Comparison of ENCODE assay signal across 14 cellular contexts in genomic region chr16:49776085-49776501, GRCh38.
DNase-seq lines count a peak whose midpoint lies in the region; ATAC-seq and TF ChIP-seq lines count a peak whose summit lies in the region.
"Had no signal": no experiment of that assay in that cellular context is flagged by ENCODE, and none has a peak within 500 bp of the region (broad histone marks: within the 10 kb centered on the region; RNA-seq: fewer than 3 reads in every experiment).

No MANE protein-coding gene starts in this region.

- H3K4me3 ChIP-seq in mesodermal cell (ENCODE audit: extremely low read depth, insufficient read depth, low read length, poor library complexity, severe bottlenecking) = no peak overlapping the region
- H3K4me3 ChIP-seq in testis = no peak overlapping the region
- no peak overlapping the region for H3K4me3 ChIP-seq in uterus
- H3K4me3 ChIP-seq: adrenal gland had no signal

- H3K4me1 Mint-ChIP-seq in WTC11 = peaks cover 52% of the 10 kb centered on the region
- H3K4me1 Mint-ChIP-seq in natural killer cell treated with Interleukin-12 subunit alpha and Interleukin-12 subunit beta and Interleukin-15 and Interleukin-18, amount 100 ng/mL, for 72 hours (ENCODE audit: low read depth in 2 of 2) = no peaks in the 10 kb centered on the region

- no peak for TF ChIP-seq CTCF in WTC11 (IDR thresholded peaks at IDR 0.05)
- TF ChIP-seq CTCF in testis (IDR thresholded peaks at IDR 0.05) = no peak
- no peak for TF ChIP-seq CTCF in uterus (IDR thresholded peaks at IDR 0.05)

- 16 to 17% methylated on average over 10 to 11 of the region's 15 CpGs for WGBS in mesodermal cell (ENCODE audit: insufficient coverage in 2 of 2), 2 experiments
- 32 to 50% methylated on average over 1 to 15 of the region's 15 CpGs for WGBS in testis, 2 donors

- no peaks in the 10 kb centered on the region for H3K27me3 ChIP-seq in testis
- no peaks in the 10 kb centered on the region for H3K27me3 ChIP-seq in uterus
- H3K27me3 ChIP-seq: adrenal gland had no signal

- H3K36me3 ChIP-seq in mesodermal cell (ENCODE audit: control insufficient read depth, insufficient read depth, low read length) (peaks cover 5% of the 10 kb centered on the region), testis (ENCODE audit: low read depth, missing control alignments) (no peaks in the 10 kb centered on the region), uterus (no peaks in the 10 kb centered on the region)
- H3K36me3 ChIP-seq: adrenal gland had no signal

- POLR2A ChIA-PET in WTC11 (lab: Charles Lee) = interaction anchor here (0.6 to 0.9 kb wide), 2 partner anchors 9 to 187 kb away, joined by 3 read pairs; no protein-coding TSS in a partner anchor

- no peaks in the 10 kb centered on the region for H3K27me3 Mint-ChIP-seq in WTC11 (ENCODE audit: low read depth)
- H3K27me3 Mint-ChIP-seq in natural killer cell treated with Interleukin-12 subunit alpha and Interleukin-12 subunit beta and Interleukin-15 and Interleukin-18, amount 100 ng/mL, for 72 hours = no peaks in the 10 kb centered on the region
- H3K27me3 Mint-ChIP-seq: CD4-positive, alpha-beta T cell had no signal

- H3K9me3 Mint-ChIP-seq in WTC11 = peaks cover 4% of the 10 kb centered on the region; the same call in 1 of the 2 replicates
- no peaks in the 10 kb centered on the region for H3K9me3 Mint-ChIP-seq in natural killer cell treated with Interleukin-12 subunit alpha and Interleukin-12 subunit beta and Interleukin-15 and Interleukin-18, amount 100 ng/mL, for 72 hours
- H3K9me3 Mint-ChIP-seq: CD4-positive, alpha-beta T cell; effector memory CD8-positive, alpha-beta T cell had no signal

- H3K36me3 Mint-ChIP-seq in WTC11 = peaks cover 3% of the 10 kb centered on the region; the same call in 1 of the 2 replicates
- H3K36me3 Mint-ChIP-seq in natural killer cell treated with Interleukin-12 subunit alpha and Interleukin-12 subunit beta and Interleukin-15 and Interleukin-18, amount 100 ng/mL, for 72 hours = no peaks in the 10 kb centered on the region

- ATAC-seq in WTC11 (peak; percentile 90), HG03139 (IDR thresholded peaks at IDR 0.05; ENCODE audit: unreplicated experiment) (no peak)
- no peak for ATAC-seq in natural killer cell treated with Interleukin-12 subunit alpha and Interleukin-12 subunit beta and Interleukin-15 and Interleukin-18, amount 100 ng/mL, for 72 hours
- ATAC-seq: activated CD4-positive, CD25-positive, alpha-beta regulatory T cell treated with anti-CD3 and anti-CD28 coated beads, Interleukin-2, amount 50 U/mL, for 24 hours; effector memory CD8-positive, alpha-beta T cell had no signal

- DNase-seq in WTC11 (ENCODE audit: low spot score) (peak; percentile 76), globus pallidus (ENCODE audit: low spot score) (peak; percentile 33), testis (peak; percentile 17), NCI-H2196 treated with DMSO at 0.1 percent for 48 hours (lab: John Stamatoyannopoulos, UW; ENCODE audit: unreplicated experiment) (no peak), uterus (no peak)
- DNase-seq in natural killer cell treated with Interleukin-12 subunit alpha and Interleukin-12 subunit beta and Interleukin-15 and Interleukin-18, amount 100 ng/mL, for 72 hours (ENCODE audit: low spot score) = no peak
- DNase-seq: activated T-cell treated with anti-CD3 and anti-CD28 coated beads, Interleukin-2, amount 50 U/mL, for 1 hour; CD4-positive, alpha-beta T cell; effector memory CD8-positive, alpha-beta T cell; hippocampal formation had no signal

- H3K4me1 ChIP-seq in mesodermal cell (ENCODE audit: control insufficient read depth, insufficient read depth, low read length, poor library complexity, severe bottlenecking) = peaks cover 30% of the 10 kb centered on the region
- peaks cover 8% of the 10 kb centered on the region for H3K4me1 ChIP-seq in testis
- no peaks in the 10 kb centered on the region for H3K4me1 ChIP-seq in uterus
- H3K4me1 ChIP-seq: adrenal gland had no signal

- no peak for TF ChIP-seq POLR2A in testis (IDR thresholded peaks at IDR 0.05)
- TF ChIP-seq POLR2A in uterus (IDR thresholded peaks at IDR 0.05) = no peak

- peak overlapping the region; percentile 83 for H3K27ac Mint-ChIP-seq in WTC11
- H3K27ac Mint-ChIP-seq in natural killer cell treated with Interleukin-12 subunit alpha and Interleukin-12 subunit beta and Interleukin-15 and Interleukin-18, amount 100 ng/mL, for 72 hours = no peak overlapping the region
- H3K27ac Mint-ChIP-seq: CD4-positive, alpha-beta T cell; effector memory CD8-positive, alpha-beta T cell had no signal

- H3K4me3 Mint-ChIP-seq in WTC11 = peak overlapping the region; percentile 11; the same call in 1 of the 2 replicates
- no peak overlapping the region for H3K4me3 Mint-ChIP-seq in natural killer cell treated with Interleukin-12 subunit alpha and Interleukin-12 subunit beta and Interleukin-15 and Interleukin-18, amount 100 ng/mL, for 72 hours
- H3K4me3 Mint-ChIP-seq: CD4-positive, alpha-beta T cell; effector memory CD8-positive, alpha-beta T cell had no signal

- intact Hi-C loops in testis (cut with DNase I; ENCODE audit: low total_unique reads) = no loop called here
- intact Hi-C loops in uterus (cut with DNase I; ENCODE audit: low total_unique reads) = no loop called here

- CTCF ChIA-PET in WTC11 (lab: Charles Lee) = interaction anchor here (0.6 to 3.2 kb wide), 11 partner anchors 12 to 183 kb away, joined by 3 to 14 read pairs (median 4); partner anchors contain the start of gene ZNF423

- H3K27ac ChIP-seq in mesodermal cell (ENCODE audit: low read depth, low read length, severe bottlenecking) = peak overlapping the region; percentile 89
- H3K27ac ChIP-seq in testis = peak overlapping the region in 1 of 2 donors; percentile 2
- H3K27ac ChIP-seq in uterus = peak overlapping the region in 1 of 2 donors; percentile 12

- H3K9me3 ChIP-seq in mesodermal cell (ENCODE audit: control insufficient read depth, low read length) (no peaks in the 10 kb centered on the region), testis (no peaks in the 10 kb centered on the region), uterus (no peaks in the 10 kb centered on the region)
- H3K9me3 ChIP-seq: adrenal gland had no signal

TF ChIP-seq in WTC11, 78 proteins besides CTCF, POLR2A, EP300 and RAD21:
- TF ChIP-seq ESRRA (CRISPR knock-in tag; IDR thresholded peaks at IDR 0.05; ENCODE audit: borderline replicate concordance) (no peak), ZNF423 (CRISPR knock-in tag; IDR thresholded peaks at IDR 0.05) (peak; percentile 99), TP53 (CRISPR knock-in tag; IDR thresholded peaks at IDR 0.05) (0 out of 2 replicates have a peak, but pooled peaks have one; percentile 9), ETV6 (CRISPR knock-in tag; IDR thresholded peaks at IDR 0.05) (peak; percentile 86), MAX (CRISPR knock-in tag; IDR thresholded peaks at IDR 0.05) (peak; percentile 72; the same call in 1 of the 2 replicates), MYBL2 (CRISPR knock-in tag; IDR thresholded peaks at IDR 0.05) (0 out of 2 replicates have a peak, but pooled peaks have one; percentile 12), FOXP4 (CRISPR knock-in tag; IDR thresholded peaks at IDR 0.05) (peak; percentile 71; the same call in 1 of the 2 replicates), FOXP1 (CRISPR knock-in tag; IDR thresholded peaks at IDR 0.05; ENCODE audit: borderline replicate concordance) (peak; percentile 63)
- TF ChIP-seq, protein P1, sequence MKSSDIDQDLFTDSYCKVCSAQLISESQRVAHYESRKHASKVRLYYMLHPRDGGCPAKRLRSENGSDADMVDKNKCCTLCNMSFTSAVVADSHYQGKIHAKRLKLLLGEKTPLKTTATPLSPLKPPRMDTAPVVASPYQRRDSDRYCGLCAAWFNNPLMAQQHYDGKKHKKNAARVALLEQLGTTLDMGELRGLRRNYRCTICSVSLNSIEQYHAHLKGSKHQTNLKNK (CRISPR knock-in tag; IDR thresholded peaks at IDR 0.05) = no peak

Comparison
In these comparisons a context has a peak if more than half of its experiments do, and no peak if none do; other contexts are left out.
1. DNase-seq: peak in WTC11 (single experiment), globus pallidus (single experiment) and testis (single experiment); none in natural killer cell treated with Interleukin-12 subunit alpha and Interleukin-12 subunit beta and Interleukin-15 and Interleukin-18, amount 100 ng/mL, for 72 hours (single experiment), NCI-H2196 treated with DMSO at 0.1 percent for 48 hours (single experiment) and uterus (0 of 2).